In genomic region chr1:116320846-116321245, GRCh38 we compare ENCODE assay signal across 22 cellular contexts. TPM values are rescaled to one million over a fixed set of nuclear protein-coding genes. Genes with fewer than 3 reads are reported as not detected.
DNase-seq lines count a peak whose midpoint lies in the region; ATAC-seq and TF ChIP-seq lines count a peak whose summit lies in the region.
"Had no signal": no experiment of that assay in that cellular context is flagged by ENCODE, and none has a peak within 500 bp of the region (broad histone marks: within the 10 kb centered on the region; RNA-seq: fewer than 3 reads in every experiment).

No MANE protein-coding gene starts in this region.

- H3K27me3 ChIP-seq in hepatocyte (no peaks in the 10 kb centered on the region), upper lobe of left lung (no peaks in the 10 kb centered on the region), PC-3 (ENCODE audit: low read length) (no peaks in the 10 kb centered on the region)
- H3K27me3 ChIP-seq: BLaER1 treated with 17β-estradiol and CSF1 and Interleukin-3, amounts not matched to agents 10 nM and 100 nM; Peyer's patch had no signal

- H3K79me2 ChIP-seq in hepatocyte, result no peaks in the 10 kb centered on the region
- H3K79me2 ChIP-seq in PC-3 (ENCODE audit: low read length), result no peaks in the 10 kb centered on the region

- POLR2A ChIA-PET in PC-3 (lab: Charles Lee; ENCODE audit: unreplicated experiment), result no interaction called here

- H4K20me1 ChIP-seq in hepatocyte (ENCODE audit: insufficient read depth, poor library complexity, severe bottlenecking) (no peaks in the 10 kb centered on the region), PC-3 (ENCODE audit: low read length) (no peaks in the 10 kb centered on the region)
- H4K20me1 ChIP-seq: BLaER1 treated with 17β-estradiol and CSF1 and Interleukin-3, amounts not matched to agents 10 nM and 100 nM had no signal

- H3K4me1 ChIP-seq in hepatocyte (ENCODE audit: insufficient read depth) (peaks cover 38% of the 10 kb centered on the region), upper lobe of left lung (peaks cover 4 to 8% (median 6%) of the 10 kb centered on the region in 4 donors), PC-3 (ENCODE audit: insufficient read depth, low read length) (no peaks in the 10 kb centered on the region)

- TF ChIP-seq CTCF in hepatocyte (IDR thresholded peaks at IDR 0.05; ENCODE audit: poor library complexity), result no peak
- TF ChIP-seq CTCF in type B pancreatic cell (conservative IDR thresholded peaks at IDR 0.05), result no peak
- no peak for TF ChIP-seq CTCF in upper lobe of left lung (IDR thresholded peaks at IDR 0.05)
- no peak for TF ChIP-seq CTCF in PC-3 (conservative IDR thresholded peaks at IDR 0.05; ENCODE audit: low read depth, low read length)

- H3K27me3 Mint-ChIP-seq in type B pancreatic cell, result no peaks in the 10 kb centered on the region

- intact Hi-C loops in PC-3 (cut with micrococcal nuclease), result no loop called here

- H3K9me3 Mint-ChIP-seq in type B pancreatic cell, result peaks cover 6% of the 10 kb centered on the region

- H3F3A ChIP-seq in PC-3 (ENCODE audit: low read length, unreplicated experiment), result no peaks in the 10 kb centered on the region

- no peak for TF ChIP-seq EP300 in upper lobe of left lung (IDR thresholded peaks at IDR 0.05)

- TF ChIP-seq POLR2A in upper lobe of left lung (IDR thresholded peaks at IDR 0.05), result no peak

- WGBS in hepatocyte (ENCODE audit: low lambda C conversion rate, missing lambda C conversion rate), result 60% methylated on average over 2 of the region's 2 CpGs
- 57 to 62% methylated on average over 2 of the region's 2 CpGs for WGBS in upper lobe of left lung, 2 donors

- H3K9ac ChIP-seq in SK-N-MC (ENCODE audit: insufficient read length), result no peak overlapping the region
- no peak overlapping the region for H3K9ac ChIP-seq in PC-3 (ENCODE audit: low read length)
- H3K9ac ChIP-seq: BLaER1 treated with 17β-estradiol and CSF1 and Interleukin-3, amounts not matched to agents 10 nM and 100 nM; KMS-11 had no signal

- H3K4me2 ChIP-seq in hepatocyte (no peak overlapping the region), PC-3 (ENCODE audit: low read length) (no peak overlapping the region)
- H3K4me2 ChIP-seq: BLaER1 treated with 17β-estradiol and CSF1 and Interleukin-3, amounts not matched to agents 10 nM and 100 nM; KMS-11 had no signal

- peaks cover 19% of the 10 kb centered on the region for H3K4me1 Mint-ChIP-seq in type B pancreatic cell (ENCODE audit: unreplicated experiment)

- H3K4me3 Mint-ChIP-seq in type B pancreatic cell, result no peak overlapping the region

- no TSS peak for BruUV-seq in PC-3 (replicated peaks; lab: Mats Ljungman, UMichigan)

- no peak overlapping the region for H2AFZ ChIP-seq in hepatocyte
- no peak overlapping the region for H2AFZ ChIP-seq in PC-3 (ENCODE audit: low read length)

- H3K27ac Mint-ChIP-seq in type B pancreatic cell, result peak overlapping the region; percentile 22

- DNase-seq in DMS53 (lab: John Stamatoyannopoulos, UW), result peak; percentile 9
- no peak for DNase-seq in DMS53 treated with DMSO at 0.1 percent for 48 hours (lab: John Stamatoyannopoulos, UW; ENCODE audit: unreplicated experiment)
- DNase-seq in SK-N-MC (ENCODE audit: low read depth, low spot score), result no peak
- DNase-seq in hepatocyte (ENCODE audit: low spot score), result no peak
- DNase-seq in type B pancreatic cell (ENCODE audit: extremely low spot score, unreplicated experiment), result no peak
- no peak for DNase-seq in SW480 (ENCODE audit: low spot score)
- no peak for DNase-seq in upper lobe of left lung
- DNase-seq in PC-3, result no peak
- DNase-seq: ACHN, DMS79, MV-4-11, NCI-H1105 treated with DMSO at 0.1 percent for 48 hours, NCI-H1694, NCI-H2081 treated with DMSO at 0.1 percent for 48 hours, NCI-H2171 treated with DMSO at 0.1 percent for 48 hours, NCI-H446, NCI-H69, Peyer's patch, SJCRH30 had no signal

- no peaks in the 10 kb centered on the region for H3K36me3 Mint-ChIP-seq in type B pancreatic cell

- no peaks in the 10 kb centered on the region for H3K9me2 ChIP-seq in hepatocyte (replicated peaks; ENCODE audit: insufficient read depth)
- H3K9me2 ChIP-seq in PC-3 (replicated peaks; ENCODE audit: low read length), result no peaks in the 10 kb centered on the region

- H3K27ac ChIP-seq in SK-N-MC (peak overlapping the region; percentile 63), hepatocyte (peak overlapping the region; percentile 20), upper lobe of left lung (no peak overlapping the region), PC-3 (ENCODE audit: low read length) (no peak overlapping the region)
- H3K27ac ChIP-seq: 22Rv1; BLaER1 treated with 17β-estradiol and CSF1 and Interleukin-3, amounts not matched to agents 10 nM and 100 nM; KMS-11; SJCRH30 had no signal

- no peak overlapping the region for H3K4me3 ChIP-seq in SK-N-MC
- no peak overlapping the region for H3K4me3 ChIP-seq in hepatocyte
- no peak overlapping the region for H3K4me3 ChIP-seq in upper lobe of left lung
- no peak overlapping the region for H3K4me3 ChIP-seq in PC-3 (ENCODE audit: low read length)
- H3K4me3 ChIP-seq: BLaER1 treated with 17β-estradiol and CSF1 and Interleukin-3, amounts not matched to agents 10 nM and 100 nM; Peyer's patch; SJCRH30 had no signal

- no peaks in the 10 kb centered on the region for H3K36me3 ChIP-seq in SK-N-MC (ENCODE audit: insufficient read depth, low read length)
- H3K36me3 ChIP-seq in hepatocyte (replicated peaks; ENCODE audit: insufficient read depth, low read depth), result no peaks in the 10 kb centered on the region
- no peaks in the 10 kb centered on the region for H3K36me3 ChIP-seq in upper lobe of left lung
- no peaks in the 10 kb centered on the region for H3K36me3 ChIP-seq in PC-3 (ENCODE audit: low read depth, low read length)
- H3K36me3 ChIP-seq: BLaER1 treated with 17β-estradiol and CSF1 and Interleukin-3, amounts not matched to agents 10 nM and 100 nM; Peyer's patch; SJCRH30 had no signal

- no peak for ATAC-seq in upper lobe of left lung (ENCODE audit: low FRiP score in 2 of 2)
- no peak for ATAC-seq in PC-3

- H3K9me3 ChIP-seq in SK-N-MC (ENCODE audit: low read depth, low read length), result no peaks in the 10 kb centered on the region
- no peaks in the 10 kb centered on the region for H3K9me3 ChIP-seq in hepatocyte (ENCODE audit: low read depth)
- no peaks in the 10 kb centered on the region for H3K9me3 ChIP-seq in upper lobe of left lung
- no peaks in the 10 kb centered on the region for H3K9me3 ChIP-seq in PC-3 (ENCODE audit: low read length)
- H3K9me3 ChIP-seq: BLaER1 treated with 17β-estradiol and CSF1 and Interleukin-3, amounts not matched to agents 10 nM and 100 nM; Peyer's patch; SJCRH30 had no signal

- CTCF ChIA-PET in PC-3 (lab: Charles Lee), result no interaction called here

RNA-seq across cellular contexts. Expression of gene ATP1A1, which starts 52.2 kb away (rescaled TPM):
- total RNA-seq in hepatocyte, result 559 and 564 TPM in 2 replicates
- 412 and 415 TPM in 2 replicates for polyA plus RNA-seq in hepatocyte
- total RNA-seq in type B pancreatic cell (ENCODE audit: low replicate concordance), result 374 and 695 TPM in 2 replicates
- 100 to 1,000 TPM; 383 to 829 (median 696) TPM for total RNA-seq in upper lobe of left lung
- 154 and 181 TPM in 2 replicates for total RNA-seq in PC-3 (2014; rRNA removed)

Comparison
In these comparisons a context has a peak if more than half of its experiments do, and no peak if none do; other contexts are left out.
1. H3K27ac ChIP-seq: peak in SK-N-MC (single experiment) and hepatocyte (single experiment); none in upper lobe of left lung (0 of 4) and PC-3 (single experiment).